21 cellular contexts compared by ENCODE assay signal in the genomic region with DNA sequence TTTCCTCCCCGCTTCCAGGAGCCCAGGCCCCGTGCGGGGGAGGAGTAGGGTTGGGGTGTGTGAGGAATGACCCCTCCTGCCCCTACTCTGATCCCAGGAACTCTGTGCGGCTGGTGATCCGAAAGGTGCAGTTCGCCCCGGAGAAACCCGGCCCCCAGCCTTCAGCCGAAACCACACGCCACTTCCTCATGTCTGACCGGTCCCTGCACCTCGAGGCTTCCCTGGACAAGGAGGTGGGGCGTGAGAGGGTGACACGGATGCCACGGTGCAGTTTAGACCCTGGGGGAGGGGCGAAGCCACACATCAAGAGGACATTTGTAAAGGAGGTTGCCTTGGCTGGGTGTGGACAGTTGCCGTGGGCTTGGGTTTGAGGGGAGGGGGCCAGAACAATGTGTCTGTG. TPM values are rescaled to one million over a fixed set of nuclear protein-coding genes. Genes with fewer than 3 reads are reported as not detected.
"Had no signal": no experiment of that assay in that cellular context is flagged by ENCODE, and none has a peak within 500 bp of the region (broad histone marks: within the 10 kb centered on the region; RNA-seq: fewer than 3 reads in every experiment).

No MANE protein-coding gene starts in this region.

- FAIRE-seq: endometrium, keratinocyte had no signal

- H3K36me3 ChIP-seq: breast epithelium had no signal

- H3K9me3 Mint-ChIP-seq: activated CD4-positive, alpha-beta T cell treated with anti-CD3 and anti-CD28 coated beads, Interleukin-2, amount 10 ng/mL, durations not matched to agents 7 days and 5 days; nephron; T-helper 2 cell treated with Interferon-gamma antibody and Interleukin-4, amounts not matched to agents 5 μg/mL and 100 μg/mL, for 36 hours had no signal

- H3K27ac ChIP-seq: ascending aorta, breast epithelium, tibial nerve had no signal

- H3K4me1 ChIP-seq: breast epithelium had no signal

- H3K4me3 ChIP-seq: ascending aorta, breast epithelium, skin epidermis, tibial nerve had no signal

- ATAC-seq: left lung, right cardiac atrium had no signal

- H3K27ac Mint-ChIP-seq: nephron, progenitor cell of endocrine pancreas had no signal

- H3K27me3 Mint-ChIP-seq: activated CD4-positive, alpha-beta T cell treated with anti-CD3 and anti-CD28 coated beads, Interleukin-2, amount 10 ng/mL, durations not matched to agents 7 days and 5 days; progenitor cell of endocrine pancreas had no signal

- H3K4me3 Mint-ChIP-seq: activated CD4-positive, alpha-beta T cell treated with anti-CD3 and anti-CD28 coated beads, Interleukin-2, amount 10 ng/mL, durations not matched to agents 7 days and 5 days; nephron had no signal

- DNase-seq: activated CD4-positive, alpha-beta T cell treated with anti-CD3 and anti-CD28 coated beads, Interleukin-2, amount 10 ng/mL, durations not matched to agents 7 days and 5 days; activated CD4-positive, CD25-positive, alpha-beta regulatory T cell; activated effector memory CD4-positive, alpha-beta T cell treated with Interleukin-2 at 50 U/mL for 16 hours; activated T-cell treated with anti-CD3 and anti-CD28 coated beads, Interleukin-2, amount 50 U/mL, for 1 hour; mesenchymal stem cell; occipital lobe; stimulated activated CD4-positive, alpha-beta T cell treated with anti-CD3 and anti-CD28 coated beads, Interleukin-4, amount 100 ng/mL, for 24 hours; stimulated activated naive CD4-positive, alpha-beta T cell treated with Interleukin-2 at 50 U/mL for 16 hours; substantia nigra had no signal

- H3K27me3 ChIP-seq: ascending aorta, breast epithelium, left lung, tibial nerve had no signal

- H3K9me3 ChIP-seq: ascending aorta, breast epithelium, left lung, tibial nerve had no signal

RNA-seq across cellular contexts. Expression of gene ZMYND15, which starts 21.8 kb away (rescaled TPM):
- total RNA-seq: ascending aorta, dermis microvascular lymphatic vessel endothelial cell had no signal
